14 cellular contexts compared by ENCODE assay signal in genomic region chr1:216193839-216194443, GRCh38.
A peak's percentile ranks its signal among the peaks of the same experiment; 100 is the strongest.
DNase-seq lines count a peak whose midpoint lies in the region; ATAC-seq and TF ChIP-seq lines count a peak whose summit lies in the region.
"Had no signal": no experiment of that assay in that cellular context is flagged by ENCODE, and none has a peak within 500 bp of the region (broad histone marks: within the 10 kb centered on the region; RNA-seq: fewer than 3 reads in every experiment).

No MANE protein-coding gene starts in this region.

- 74 to 77% methylated on average over 7 of the region's 7 CpGs for WGBS in esophagus squamous epithelium, 2 donors

- no peaks in the 10 kb centered on the region for H3K27me3 ChIP-seq in esophagus squamous epithelium

- H3K36me3 ChIP-seq in esophagus squamous epithelium: no peaks in the 10 kb centered on the region

- no peak for TF ChIP-seq POLR2A in esophagus squamous epithelium (IDR thresholded peaks at IDR 0.05)

- H3K9me3 ChIP-seq in esophagus squamous epithelium: no peaks in the 10 kb centered on the region

- H3K4me1 ChIP-seq in esophagus squamous epithelium: no peaks in the 10 kb centered on the region

- no peak for ATAC-seq in HG02870 (IDR thresholded peaks at IDR 0.05; ENCODE audit: unreplicated experiment)

- DNase-seq in GM12864 (ENCODE audit: low read depth): no peak
- DNase-seq in NCI-H2107 (lab: John Stamatoyannopoulos, UW): peak; percentile 15
- peak; percentile 17 for DNase-seq in epithelial cell of esophagus (ENCODE audit: low read depth)
- no peak for DNase-seq in NCI-H510A treated with DMSO at 0.1 percent for 48 hours (lab: John Stamatoyannopoulos, UW)
- DNase-seq in esophagus squamous epithelium (lab: John Stamatoyannopoulos, UW): no peak
- DNase-seq in cerebellar cortex (ENCODE audit: low spot score): no peak
- DNase-seq: activated CD4-positive, CD25-positive, alpha-beta regulatory T cell; islet precursor cell; NCI-H1694 treated with DMSO at 0.1 percent for 48 hours; nephron progenitor cell; stimulated activated CD4-positive, alpha-beta T cell treated with anti-CD3 and anti-CD28 coated beads, Interleukin-15, amount 100 ng/mL, for 24 hours; stimulated activated naive CD4-positive, alpha-beta T cell treated with Interleukin-2 at 50 U/mL for 16 hours had no signal

- H3K27ac ChIP-seq in 22Rv1 (no peak overlapping the region), esophagus squamous epithelium (no peak overlapping the region)

- no peak overlapping the region for H3K4me3 ChIP-seq in GM12864 (ENCODE audit: low read depth, low read length)
- H3K4me3 ChIP-seq in epithelial cell of esophagus (ENCODE audit: low read length): no peak overlapping the region
- H3K4me3 ChIP-seq in esophagus squamous epithelium: no peak overlapping the region

- peak; percentile 49; the same call in 1 of the 2 replicates for TF ChIP-seq CTCF in 22Rv1 (IDR thresholded peaks at IDR 0.05)
- peak; percentile 14 for TF ChIP-seq CTCF in GM12864 (IDR thresholded peaks at IDR 0.05; ENCODE audit: low read depth, low read length, missing control alignments)
- peak; percentile 30 for TF ChIP-seq CTCF in epithelial cell of esophagus (IDR thresholded peaks at IDR 0.05; ENCODE audit: insufficient read depth, low read depth, low read length, missing control alignments)
- no peak for TF ChIP-seq CTCF in esophagus squamous epithelium (IDR thresholded peaks at IDR 0.05)

- intact Hi-C loops in esophagus squamous epithelium (cut with DNase I): no loop called here

Comparison
In these comparisons a context has a peak if more than half of its experiments do, and no peak if none do; other contexts are left out.
1. CTCF ChIP-seq: peak in 22Rv1 (single experiment), GM12864 (single experiment) and epithelial cell of esophagus (single experiment); none in esophagus squamous epithelium (0 of 6).
2. DNase-seq: peak in NCI-H2107 (single experiment) and epithelial cell of esophagus (single experiment); none in GM12864 (single experiment), NCI-H510A treated with DMSO at 0.1 percent for 48 hours (single experiment), esophagus squamous epithelium (single experiment) and cerebellar cortex (single experiment).